In genomic region chr6:31762878-31763616, GRCh38 we compare ENCODE assay signal across 1 cellular context.
TF ChIP-seq lines count a peak whose summit lies in the region.

No MANE protein-coding gene starts in this region.

TF ChIP-seq in HCT116, 20 proteins besides CTCF, POLR2A, EP300 and RAD21:
- TF ChIP-seq REST (IDR thresholded peaks at IDR 0.05; ENCODE audit: low read depth) (no peak), JUND (IDR thresholded peaks at IDR 0.05) (no peak), ELF1 (IDR thresholded peaks at IDR 0.05; ENCODE audit: borderline replicate concordance, low read depth) (no peak), ZFX (IDR thresholded peaks at IDR 0.05) (no peak), POLR2AphosphoS5 (IDR thresholded peaks at IDR 0.05; ENCODE audit: low read depth, low read length) (no peak; the same call in 1 of the 2 replicates), FOSL1 (IDR thresholded peaks at IDR 0.05; ENCODE audit: low read depth) (no peak), ATF3 (IDR thresholded peaks at IDR 0.05) (no peak), SP1 (IDR thresholded peaks at IDR 0.05; ENCODE audit: low read depth) (no peak)
